ENCODE assay signal across 18 cellular contexts in genomic region chr2:26640781-26641564, GRCh38. TPM values are rescaled to one million over a fixed set of nuclear protein-coding genes. Genes with fewer than 3 reads are reported as not detected.
DNase-seq lines count a peak whose midpoint lies in the region; ATAC-seq and TF ChIP-seq lines count a peak whose summit lies in the region.
"Had no signal": no experiment of that assay in that cellular context is flagged by ENCODE, and none has a peak within 500 bp of the region (broad histone marks: within the 10 kb centered on the region; RNA-seq: fewer than 3 reads in every experiment).

Gene CIB4, minus strand, starts transcription at chr2:26641366. Its CDS starts 52 bp downstream, at chr2:26641314.

- H3K4me3 ChIP-seq in endodermal cell (ENCODE audit: low read length) (no peak within 1 kb of the TSS), neural progenitor cell (no peak within 1 kb of the TSS)
- H3K4me3 ChIP-seq: breast epithelium, Peyer's patch had no signal

- peaks cover 6% of the 10 kb centered on the region for H3F3A ChIP-seq in neural progenitor cell (ENCODE audit: low read depth)

- H3K4me2 ChIP-seq in neural progenitor cell = no peak within 1 kb of the TSS

- DNase-seq in G401 (ENCODE audit: low spot score) (peak; percentile 18), NCI-H2171 treated with DMSO at 0.1 percent for 48 hours (lab: John Stamatoyannopoulos, UW) (peak; percentile 78), endodermal cell (peak; percentile 64), neural progenitor cell (ENCODE audit: low spot score) (no peak), amniotic stem cell (lab: John Stamatoyannopoulos, UW) (no peak)
- DNase-seq: activated CD4-positive, alpha-beta T cell treated with anti-CD3 and anti-CD28 coated beads, Interleukin-2, amount 50 U/mL, for 1 hour; erythroblast; NCI-H345; stimulated activated CD4-positive, alpha-beta T cell treated with anti-CD3 and anti-CD28 coated beads, Interleukin-4, amount 100 ng/mL, for 1 hour had no signal

- ATAC-seq in GM19467 (IDR thresholded peaks at IDR 0.05; ENCODE audit: unreplicated experiment) (no peak), GM18861 (IDR thresholded peaks at IDR 0.05; ENCODE audit: unreplicated experiment) (no peak), GM21528 (IDR thresholded peaks at IDR 0.05; ENCODE audit: low FRiP score, unreplicated experiment) (no peak)

- no peak within 1 kb of the TSS for H3K9ac ChIP-seq in endodermal cell (ENCODE audit: extremely low read depth, low read length, poor library complexity, severe bottlenecking)
- no peak within 1 kb of the TSS for H3K9ac ChIP-seq in neural progenitor cell

- H3K27me3 Mint-ChIP-seq in endodermal cell (ENCODE audit: insufficient read depth) (peaks cover 3% of the 10 kb centered on the region), neural progenitor cell (ENCODE audit: insufficient read depth, low read depth) (peaks cover 5% of the 10 kb centered on the region)

- H3K4me1 ChIP-seq in endodermal cell (ENCODE audit: control insufficient read depth, insufficient read depth, low read length) = no peaks in the 10 kb centered on the region
- peaks cover 22% of the 10 kb centered on the region for H3K4me1 ChIP-seq in neural progenitor cell
- H3K4me1 ChIP-seq: breast epithelium, Peyer's patch had no signal

- in situ Hi-C loops in G401 (cut with HindIII; ENCODE audit: low sequenced_read_pairs) = no loop called here

- H4K20me1 ChIP-seq in neural progenitor cell (ENCODE audit: low read depth) = no peaks in the 10 kb centered on the region

- H3K27ac ChIP-seq in endodermal cell (ENCODE audit: low read depth, low read length) (no peak within 1 kb of the TSS), neural progenitor cell (no peak within 1 kb of the TSS)
- H3K27ac ChIP-seq: breast epithelium, Peyer's patch had no signal

- no peaks in the 10 kb centered on the region for H3K9me3 Mint-ChIP-seq in endodermal cell
- no peaks in the 10 kb centered on the region for H3K9me3 Mint-ChIP-seq in neural progenitor cell
- H3K9me3 Mint-ChIP-seq: CD14-positive monocyte; stimulated activated memory B cell treated with anti-CD40 and anti-IgM and Interleukin-4, amounts not matched to agents 10 μg/mL and 1 μg/mL and 100 μg/mL, for 72 hours; T-helper 1 cell treated with Interleukin-12 subunit alpha and Interleukin-12 subunit beta and Interleukin-4 antibody, amounts not matched to agents 30 μg/mL and 1 μg/mL, for 36 hours had no signal

- WGBS in endodermal cell (ENCODE audit: insufficient coverage in 1 of 2, insufficient read length in 1 of 2), 2 experiments = 91 to 95% methylated on average over 5 to 8 of the region's 8 CpGs

- TF ChIP-seq CTCF in endodermal cell (conservative IDR thresholded peaks at IDR 0.05) (no peak), neural progenitor cell (IDR thresholded peaks at IDR 0.05) (no peak)

- H3K4me3 Mint-ChIP-seq in endodermal cell (no peak within 1 kb of the TSS), neural progenitor cell (no peak within 1 kb of the TSS)
- H3K4me3 Mint-ChIP-seq: CD14-positive monocyte; stimulated activated memory B cell treated with anti-CD40 and anti-IgM and Interleukin-4, amounts not matched to agents 10 μg/mL and 1 μg/mL and 100 μg/mL, for 72 hours; T-helper 1 cell treated with Interleukin-12 subunit alpha and Interleukin-12 subunit beta and Interleukin-4 antibody, amounts not matched to agents 30 μg/mL and 1 μg/mL, for 36 hours had no signal

- no peak within 1 kb of the TSS for H2AFZ ChIP-seq in neural progenitor cell (replicated peaks)

- H3K9me3 ChIP-seq in endodermal cell (ENCODE audit: control insufficient read depth, low read length) (no peaks in the 10 kb centered on the region), neural progenitor cell (ENCODE audit: low read depth) (no peaks in the 10 kb centered on the region)
- H3K9me3 ChIP-seq: breast epithelium, Peyer's patch had no signal

- H3K27ac Mint-ChIP-seq in endodermal cell = peak within 1 kb of the TSS; percentile 71
- H3K27ac Mint-ChIP-seq in neural progenitor cell = peak within 1 kb of the TSS; percentile 31
- H3K27ac Mint-ChIP-seq: stimulated activated memory B cell treated with anti-CD40 and anti-IgM and Interleukin-4, amounts not matched to agents 10 μg/mL and 1 μg/mL and 100 μg/mL, for 72 hours; T-helper 1 cell treated with Interleukin-12 subunit alpha and Interleukin-12 subunit beta and Interleukin-4 antibody, amounts not matched to agents 30 μg/mL and 1 μg/mL, for 36 hours had no signal

- no peaks in the 10 kb centered on the region for H3K4me1 Mint-ChIP-seq in endodermal cell
- peaks cover 42% of the 10 kb centered on the region for H3K4me1 Mint-ChIP-seq in neural progenitor cell
- H3K4me1 Mint-ChIP-seq: stimulated activated memory B cell treated with anti-CD40 and anti-IgM and Interleukin-4, amounts not matched to agents 10 μg/mL and 1 μg/mL and 100 μg/mL, for 72 hours had no signal

- H3K36me3 Mint-ChIP-seq in endodermal cell (ENCODE audit: low read depth) = no peaks in the 10 kb centered on the region
- no peaks in the 10 kb centered on the region for H3K36me3 Mint-ChIP-seq in neural progenitor cell
- H3K36me3 Mint-ChIP-seq: CD14-positive monocyte; stimulated activated memory B cell treated with anti-CD40 and anti-IgM and Interleukin-4, amounts not matched to agents 10 μg/mL and 1 μg/mL and 100 μg/mL, for 72 hours had no signal

- no peaks in the 10 kb centered on the region for H3K79me2 ChIP-seq in neural progenitor cell (ENCODE audit: low read depth)

- H3K27me3 ChIP-seq in endodermal cell (ENCODE audit: control insufficient read depth, insufficient read depth, low read length, poor library complexity, severe bottlenecking) = no peaks in the 10 kb centered on the region
- H3K27me3 ChIP-seq in neural progenitor cell = peaks cover 6% of the 10 kb centered on the region
- H3K27me3 ChIP-seq: breast epithelium, Peyer's patch had no signal

- H3K36me3 ChIP-seq in endodermal cell (ENCODE audit: control insufficient read depth, insufficient read depth, low read length) = no peaks in the 10 kb centered on the region
- H3K36me3 ChIP-seq in neural progenitor cell = no peaks in the 10 kb centered on the region
- H3K36me3 ChIP-seq: breast epithelium, Peyer's patch had no signal

RNA-seq across cellular contexts. Expression of gene CIB4, which starts in this region (rescaled TPM):
- not detected in 2 replicates for total RNA-seq in G401 (2014; rRNA removed; shearing (Covaris generic))
- total RNA-seq in endodermal cell = not detected
- polyA plus RNA-seq in endodermal cell (2013, experiment 1 of 2) = not detected
- not detected for polyA plus RNA-seq in endodermal cell (2013, experiment 2 of 2)
- total RNA-seq in neural progenitor cell (ENCODE audit: low replicate concordance) = not detected in 2 replicates
- total RNA-seq: breast epithelium, mucosa of gallbladder, Peyer's patch had no signal
- polyA plus RNA-seq: CD14-positive monocyte had no signal

Comparison
In these comparisons a context has a peak if more than half of its experiments do, and no peak if none do; other contexts are left out.
1. Peak in DNase-seq in G401; RNA of the gene not detected or under 1 TPM.
2. Peak in DNase-seq in endodermal cell; RNA of the gene not detected or under 1 TPM.